23 cellular contexts compared by ENCODE assay signal in genomic region chr2:98432145-98432544, GRCh38.
"Had no signal": no experiment of that assay in that cellular context is flagged by ENCODE, and none has a peak within 500 bp of the region (broad histone marks: within the 10 kb centered on the region; RNA-seq: fewer than 3 reads in every experiment).

No MANE protein-coding gene starts in this region.

- H3K9me3 ChIP-seq: SK-N-SH had no signal

- H3K9ac ChIP-seq: SK-N-SH had no signal

- ATAC-seq: Panc1, PC-3 had no signal

- H3K4me2 ChIP-seq: SK-N-SH had no signal

- H3K27me3 ChIP-seq: MG63 had no signal

- H3K36me3 ChIP-seq: MG63 had no signal

- H3K4me3 ChIP-seq: MG63 had no signal

- DNase-seq: Karpas-422; KG1; MG63; NCI-H1092; NCI-H1105 treated with DMSO at 0.1 percent for 48 hours; NCI-H1417 treated with DMSO at 0.1 percent for 48 hours; NCI-H146; NCI-H1694 treated with DMSO at 0.1 percent for 48 hours; NCI-H1930; NCI-H2081; NCI-H2107; NCI-H2227 treated with DMSO at 0.1 percent for 48 hours; NCI-H524; NCI-H526 treated with DMSO at 0.1 percent for 48 hours; NCI-H774; NK-92 treated with Interleukin-12 subunit alpha and Interleukin-12 subunit beta, amount 100 ng/mL, for 24 hours; PC-3; SHP77; SK-N-SH; SW 1271; T-helper 1 cell had no signal

- H3K27ac ChIP-seq: RWPE1 had no signal
